In genomic region chr1:31930827-31931226, GRCh38 we compare ENCODE assay signal across 10 cellular contexts. TPM values are rescaled to one million over a fixed set of nuclear protein-coding genes. Genes with fewer than 3 reads are reported as not detected.
DNase-seq lines count a peak whose midpoint lies in the region; ATAC-seq and TF ChIP-seq lines count a peak whose summit lies in the region.
"Had no signal": no experiment of that assay in that cellular context is flagged by ENCODE, and none has a peak within 500 bp of the region (broad histone marks: within the 10 kb centered on the region; RNA-seq: fewer than 3 reads in every experiment).

No MANE protein-coding gene starts in this region.

- H3K27me3 ChIP-seq in OCI-LY3 (ENCODE audit: low read depth, low read length) (no peaks in the 10 kb centered on the region), gastrocnemius medialis (no peaks in the 10 kb centered on the region)

- no peak overlapping the region for H2AFZ ChIP-seq in OCI-LY3 (ENCODE audit: low read depth, low read length)
- H2AFZ ChIP-seq: parathyroid adenoma had no signal

- H3K4me2 ChIP-seq in OCI-LY3 (ENCODE audit: low read length), result peak overlapping the region; percentile 68

- H3K79me2 ChIP-seq in OCI-LY3 (ENCODE audit: low read length), result peaks cover 99% of the 10 kb centered on the region

- intact Hi-C loops in gastrocnemius medialis (cut with DNase I; ENCODE audit: low total_unique reads), result loop anchor here (2.0 to 10.0 kb wide), 2 partner anchors 26 to 274 kb away; partner anchors contain the start of genes CCDC28B, DCDC2B and IQCC

- TF ChIP-seq POLR2A in gastrocnemius medialis (IDR thresholded peaks at IDR 0.05), result no peak

- no peak overlapping the region for H3K9ac ChIP-seq in OCI-LY3 (ENCODE audit: low read length)
- H3K9ac ChIP-seq: parathyroid adenoma had no signal

- H3K36me3 ChIP-seq in OCI-LY3 (replicated peaks; ENCODE audit: low read depth, low read length), result peaks cover 7% of the 10 kb centered on the region
- no peaks in the 10 kb centered on the region for H3K36me3 ChIP-seq in gastrocnemius medialis

- H3K4me3 ChIP-seq in GM12864 (ENCODE audit: low read depth, low read length) (peak overlapping the region; percentile 32; the same call in 1 of the 2 replicates), OCI-LY3 (ENCODE audit: low read length) (peak overlapping the region; percentile 49), gastrocnemius medialis (peak overlapping the region in 1 of 4 donors; percentile 6)

- TF ChIP-seq CTCF in GM12864 (IDR thresholded peaks at IDR 0.05; ENCODE audit: low read depth, low read length, missing control alignments) (no peak), OCI-LY3 (IDR thresholded peaks at IDR 0.05; ENCODE audit: low read depth, low read length) (no peak), gastrocnemius medialis (IDR thresholded peaks at IDR 0.05 in 4 of 5, conservative IDR thresholded peaks at IDR 0.05 in 1 of 5) (no peak)

- H3K4me1 ChIP-seq in OCI-LY3 (ENCODE audit: low read length) (peaks cover 96% of the 10 kb centered on the region), gastrocnemius medialis (peaks cover 89 to 97% of the 10 kb centered on the region in 2 donors)
- H3K4me1 ChIP-seq: parathyroid adenoma had no signal

- H3K27ac ChIP-seq in OCI-LY3 (ENCODE audit: low read length) (peak overlapping the region; percentile 65), gastrocnemius medialis (peak overlapping the region; percentile 97 to 99 (median 98))
- H3K27ac ChIP-seq: parathyroid adenoma had no signal

- ATAC-seq in gastrocnemius medialis (no peak), HG03442 (IDR thresholded peaks at IDR 0.05; ENCODE audit: unreplicated experiment) (no peak), HG03175 (IDR thresholded peaks at IDR 0.05; ENCODE audit: unreplicated experiment) (no peak)

- DNase-seq in GM12864 (ENCODE audit: low read depth) (no peak), dedifferentiated amniotic fluid mesenchymal stem cell (ENCODE audit: extremely low spot score) (peak; percentile 6), gastrocnemius medialis (no peak), glomerular visceral epithelial cell (ENCODE audit: extremely low spot score) (no peak)
- DNase-seq in stimulated activated naive CD4-positive, alpha-beta T cell treated with Interleukin-2 at 50 U/mL for 16 hours (lab: John Stamatoyannopoulos, UW), result no peak
- DNase-seq: foreskin melanocyte had no signal

- in situ Hi-C loops in gastrocnemius medialis (cut with MboI; ENCODE audit: low sequenced_read_pairs in 4 of 4), result no loop called here

- peaks cover 96% of the 10 kb centered on the region for H4K20me1 ChIP-seq in OCI-LY3 (ENCODE audit: insufficient read depth, low read length)

- H3K9me3 ChIP-seq in OCI-LY3 (ENCODE audit: insufficient read depth, low read length), result no peaks in the 10 kb centered on the region
- H3K9me3 ChIP-seq in gastrocnemius medialis, result no peaks in the 10 kb centered on the region

RNA-seq across cellular contexts. Expression of gene PTP4A2, which starts 7.3 kb away (rescaled TPM):
- 100 to 1,000 TPM; 294 to 522 (median 353) TPM for total RNA-seq in gastrocnemius medialis
